ENCODE assay signal across 20 cellular contexts in genomic region chr11:70783356-70783755, GRCh38.
A peak's percentile ranks its signal among the peaks of the same experiment; 100 is the strongest.
DNase-seq lines count a peak whose midpoint lies in the region; ATAC-seq, FAIRE-seq and TF ChIP-seq lines count a peak whose summit lies in the region.
"Had no signal": no experiment of that assay in that cellular context is flagged by ENCODE, and none has a peak within 500 bp of the region (broad histone marks: within the 10 kb centered on the region; RNA-seq: fewer than 3 reads in every experiment).

No MANE protein-coding gene starts in this region.

- ATAC-seq in HG02884 (IDR thresholded peaks at IDR 0.05; ENCODE audit: unreplicated experiment), result no peak
- ATAC-seq: CD8-positive, alpha-beta T cell; GM12878; HepG2 had no signal

- POLR2A ChIA-PET in HEK293 (lab: Yijun Ruan, JAX) (no interaction called here), H1 (lab: Charles Lee; ENCODE audit: partially characterized antibody) (no interaction called here)

- no peaks in the 10 kb centered on the region for H3K9me3 ChIP-seq in HEK293 (ENCODE audit: control insufficient read depth, insufficient read depth, low read depth, low read length)
- 0 out of 4 replicates have a peak, but pooled peaks cover 0 to 5% of the 10 kb centered on the region in 2 experiments for H3K9me3 ChIP-seq in H1 (ENCODE audit: insufficient read depth in 2 of 2, low read depth in 1 of 2, low read length in 1 of 2)
- no peaks in the 10 kb centered on the region for H3K9me3 ChIP-seq in osteoblast (ENCODE audit: low read depth, low read length)
- H3K9me3 ChIP-seq in WERI-Rb-1 (ENCODE audit: severe bottlenecking), result no peaks in the 10 kb centered on the region
- H3K9me3 ChIP-seq: BLaER1, MG63, SJCRH30 had no signal

- no peak overlapping the region for H4K91ac ChIP-seq in H1 (replicated peaks; ENCODE audit: insufficient read length, low read length)

- H4K20me1 ChIP-seq in H1 (replicated peaks in 1 of 2; ENCODE audit: control insufficient read depth in 1 of 2, insufficient read depth in 2 of 2, low read length in 2 of 2) (peaks cover 0 to 9% of the 10 kb centered on the region in 2 experiments), osteoblast (ENCODE audit: insufficient read depth, low read length) (no peaks in the 10 kb centered on the region)
- H4K20me1 ChIP-seq: BLaER1 had no signal

- H3K4me3 ChIP-seq in HEK293 (ENCODE audit: low read depth, low read length) (no peak overlapping the region), H1 (ENCODE audit: extremely low read depth in 1 of 4, insufficient read depth in 2 of 4, low read depth in 3 of 4, low read length in 4 of 4) (no peak overlapping the region), osteoblast (ENCODE audit: insufficient read depth, low read length) (no peak overlapping the region), WERI-Rb-1 (ENCODE audit: low read depth, low read length) (no peak overlapping the region)
- H3K4me3 ChIP-seq: BLaER1, GM12878, MG63, SJCRH30 had no signal

- H2AFZ ChIP-seq in H1 (ENCODE audit: low read length), result no peak overlapping the region
- no peak overlapping the region for H2AFZ ChIP-seq in osteoblast (ENCODE audit: low read length)

- H2AK5ac ChIP-seq in H1 (ENCODE audit: low read depth, low read length), result no peak overlapping the region

- TF ChIP-seq CTCF in HEK293 (tag by site-specific recombination; IDR thresholded peaks at IDR 0.05) (no peak), H1 (IDR thresholded peaks at IDR 0.05; ENCODE audit: control extremely low read depth in 1 of 3, insufficient read depth in 1 of 3, low read depth in 1 of 3, low read length in 3 of 3) (no peak), osteoblast (IDR thresholded peaks at IDR 0.05; ENCODE audit: extremely low read depth, low read depth, low read length) (no peak), WERI-Rb-1 (IDR thresholded peaks at IDR 0.05; ENCODE audit: low read depth, low read length) (no peak)

- no peak overlapping the region for H3K18ac ChIP-seq in H1 (ENCODE audit: extremely low read depth, low read length)

- peak; percentile 32 for DNase-seq in AG20443 (ENCODE audit: low spot score)
- DNase-seq in H1 (ENCODE audit: low read depth in 1 of 2, low spot score in 2 of 2), result no peak
- DNase-seq in osteoblast (ENCODE audit: insufficient read length, low spot score, missing footprints), result peak; percentile 74
- DNase-seq in NCI-H526 (lab: John Stamatoyannopoulos, UW), result no peak
- DNase-seq in WERI-Rb-1, result no peak
- DNase-seq: CD8-positive, alpha-beta T cell; GDM1; GOT3; HFFc6; MG63; NCI-H1092 treated with DMSO at 0.1 percent for 48 hours; NCI-H1694; SJCRH30; SW 1271 had no signal

- no peak overlapping the region for H2BK12ac ChIP-seq in H1 (ENCODE audit: low read depth, low read length)

- no peak overlapping the region for H2BK120ac ChIP-seq in H1 (replicated peaks; ENCODE audit: low read depth, low read length)

- no peak overlapping the region for H3K23ac ChIP-seq in H1 (ENCODE audit: insufficient read length)

- no peak overlapping the region for H3K4ac ChIP-seq in H1 (replicated peaks; ENCODE audit: insufficient read length, low read depth, low read length)

- peak overlapping the region; percentile 12; the same call in 1 of the 2 replicates for H2BK5ac ChIP-seq in H1 (ENCODE audit: low read depth, low read length)

- H3K9ac ChIP-seq in H1 (replicated peaks in 1 of 4; ENCODE audit: extremely low read depth in 1 of 4, low read depth in 3 of 4, low read length in 3 of 4), result no peak overlapping the region
- H3K9ac ChIP-seq: BLaER1 had no signal

- H3K27me3 ChIP-seq in H1 (replicated peaks in 1 of 4; ENCODE audit: control insufficient read depth in 3 of 4, extremely low read depth in 1 of 4, insufficient read depth in 3 of 4, low read length in 3 of 4) (no peaks in the 10 kb centered on the region; a peak in 1 of 7 replicates), osteoblast (ENCODE audit: insufficient read depth, low read length) (no peaks in the 10 kb centered on the region), WERI-Rb-1 (ENCODE audit: insufficient read depth, low read depth, severe bottlenecking) (no peaks in the 10 kb centered on the region)
- H3K27me3 ChIP-seq: BLaER1, MG63, SJCRH30 had no signal

- H3K79me2 ChIP-seq in H1 (ENCODE audit: control insufficient read depth in 1 of 2, insufficient read depth in 2 of 2, low read length in 2 of 2) (peaks cover 0 to 6% of the 10 kb centered on the region in 2 experiments; a peak in 2 of 4 replicates), osteoblast (ENCODE audit: insufficient read depth, low read length) (no peaks in the 10 kb centered on the region)

- no peak overlapping the region for H3K14ac ChIP-seq in H1 (ENCODE audit: insufficient read length)

- 88% methylated on average over 11 of the region's 11 CpGs; no CpG with 5 or more reads in 1 of the 2 experiments for WGBS in H1 (ENCODE audit: extremely low coverage in 1 of 2, insufficient coverage in 1 of 2, insufficient read length in 1 of 2, insufficient replicate concordance in 2 of 2, low coverage in 1 of 2, low lambda C conversion rate in 2 of 2, missing lambda C conversion rate in 1 of 2), 2 experiments

- no peak for TF ChIP-seq POLR2A in H1 (IDR thresholded peaks at IDR 0.05; ENCODE audit: control extremely low read depth in 1 of 2, low read depth in 2 of 2, low read length in 2 of 2)

- H3K4me1 ChIP-seq in HEK293 (ENCODE audit: control insufficient read depth, insufficient read depth, low read length), result no peaks in the 10 kb centered on the region
- H3K4me1 ChIP-seq in H1 (replicated peaks in 1 of 4; ENCODE audit: control insufficient read depth in 3 of 4, insufficient read depth in 4 of 4, low read length in 3 of 4), result no peaks in the 10 kb centered on the region
- peaks cover 6% of the 10 kb centered on the region for H3K4me1 ChIP-seq in osteoblast (ENCODE audit: insufficient read depth, low read length)
- H3K4me1 ChIP-seq: SJCRH30 had no signal

- peaks cover 9% of the 10 kb centered on the region; the same call in 1 of the 2 replicates for H3K23me2 ChIP-seq in H1 (ENCODE audit: low read depth, low read length)

- H3K4me2 ChIP-seq in H1 (ENCODE audit: insufficient read depth in 1 of 2, low read depth in 2 of 2, low read length in 2 of 2) (no peak overlapping the region), osteoblast (ENCODE audit: insufficient read depth, low read length) (no peak overlapping the region)
- H3K4me2 ChIP-seq: BLaER1 had no signal

- no peak overlapping the region for H4K8ac ChIP-seq in H1 (ENCODE audit: extremely low read depth, insufficient read depth, low read length)

- H4K5ac ChIP-seq in H1 (ENCODE audit: insufficient read length, low read depth, low read length), result no peak overlapping the region

- no peaks in the 10 kb centered on the region; the same call in none of the 2 replicates for H3K79me1 ChIP-seq in H1 (ENCODE audit: low read depth, low read length)

- H3K27ac ChIP-seq in HEK293 (ENCODE audit: extremely low read depth, low read depth, low read length) (no peak overlapping the region), H1 (ENCODE audit: low read depth, low read length) (no peak overlapping the region; the same call in 1 of the 2 replicates), osteoblast (ENCODE audit: low read depth, low read length) (no peak overlapping the region), WERI-Rb-1 (no peak overlapping the region)
- H3K27ac ChIP-seq: BLaER1, RWPE1, SJCRH30 had no signal

- H2BK20ac ChIP-seq in H1 (ENCODE audit: low read length), result no peak overlapping the region

- CTCF ChIA-PET in HEK293 (lab: Yijun Ruan, JAX), result no interaction called here
- CTCF ChIA-PET in H1 (lab: Charles Lee; ENCODE audit: partially characterized antibody), result interaction anchor here (1.8 kb wide), 1 partner anchor 12 kb away, joined by 4 read pairs; no protein-coding TSS in a partner anchor

- H2BK15ac ChIP-seq in H1 (ENCODE audit: low read length), result no peak overlapping the region

- no peak for FAIRE-seq in H1 (lab: Jason Lieb, UNC)
- FAIRE-seq: GM12878, HepG2 had no signal

- H3K36me3 ChIP-seq in HEK293 (ENCODE audit: control insufficient read depth in 2 of 2, insufficient read depth in 1 of 2, low read length in 2 of 2), result no peaks in the 10 kb centered on the region
- H3K36me3 ChIP-seq in H1 (ENCODE audit: control insufficient read depth in 2 of 4, insufficient read depth in 4 of 4, low read length in 3 of 4), result peaks cover 0 to 8% (median 5%) of the 10 kb centered on the region in 4 experiments; a peak in 3 of 8 replicates
- no peaks in the 10 kb centered on the region for H3K36me3 ChIP-seq in osteoblast (ENCODE audit: insufficient read depth, low read length)
- no peaks in the 10 kb centered on the region for H3K36me3 ChIP-seq in WERI-Rb-1
- H3K36me3 ChIP-seq: BLaER1, SJCRH30 had no signal

- no peak overlapping the region for H3K56ac ChIP-seq in H1 (replicated peaks; ENCODE audit: insufficient read length, low read depth, low read length)

- TF ChIP-seq EP300 in H1 (IDR thresholded peaks at IDR 0.05; ENCODE audit: borderline replicate concordance in 1 of 2, low read depth in 2 of 2, low read length in 2 of 2), result no peak

- no peak for TF ChIP-seq RAD21 in H1 (IDR thresholded peaks at IDR 0.05 in 1 of 2, conservative IDR thresholded peaks at IDR 0.05 in 1 of 2; ENCODE audit: low read depth in 2 of 2, low read length in 2 of 2)

TF ChIP-seq in HEK293, 187 proteins besides CTCF, POLR2A, EP300 and RAD21 (continues in another document):
- TF ChIP-seq ZNF707 (tag by site-specific recombination; IDR thresholded peaks at IDR 0.05) (no peak), ZNF555 (tag by site-specific recombination; conservative IDR thresholded peaks at IDR 0.05) (no peak), ZNF544 (tag by site-specific recombination; IDR thresholded peaks at IDR 0.05) (no peak), ZBTB17 (tag by site-specific recombination; IDR thresholded peaks at IDR 0.05) (no peak)

TF ChIP-seq in H1, 55 proteins besides CTCF, POLR2A, EP300 and RAD21:
- TF ChIP-seq GABPA (IDR thresholded peaks at IDR 0.05; ENCODE audit: borderline replicate concordance, insufficient read depth, low read length) (no peak), TEAD4 (IDR thresholded peaks at IDR 0.05; ENCODE audit: low read depth, low read length) (no peak), SP2 (IDR thresholded peaks at IDR 0.05; ENCODE audit: low read length) (no peak), FOSL1 (IDR thresholded peaks at IDR 0.05; ENCODE audit: insufficient read depth, low read depth, low read length) (no peak), SIRT6 (IDR thresholded peaks at IDR 0.05; ENCODE audit: low read length) (no peak), TCF12 (IDR thresholded peaks at IDR 0.05; ENCODE audit: low read depth, low read length) (no peak), TAF1 (IDR thresholded peaks at IDR 0.05; ENCODE audit: low read depth, low read length) (no peak)

Comparison
In these comparisons a context has a peak if more than half of its experiments do, and no peak if none do; other contexts are left out.
1. DNase-seq: peak in AG20443 (single experiment) and osteoblast (single experiment); none in H1 (0 of 2), NCI-H526 (0 of 2) and WERI-Rb-1 (single experiment).